In the genomic region with DNA sequence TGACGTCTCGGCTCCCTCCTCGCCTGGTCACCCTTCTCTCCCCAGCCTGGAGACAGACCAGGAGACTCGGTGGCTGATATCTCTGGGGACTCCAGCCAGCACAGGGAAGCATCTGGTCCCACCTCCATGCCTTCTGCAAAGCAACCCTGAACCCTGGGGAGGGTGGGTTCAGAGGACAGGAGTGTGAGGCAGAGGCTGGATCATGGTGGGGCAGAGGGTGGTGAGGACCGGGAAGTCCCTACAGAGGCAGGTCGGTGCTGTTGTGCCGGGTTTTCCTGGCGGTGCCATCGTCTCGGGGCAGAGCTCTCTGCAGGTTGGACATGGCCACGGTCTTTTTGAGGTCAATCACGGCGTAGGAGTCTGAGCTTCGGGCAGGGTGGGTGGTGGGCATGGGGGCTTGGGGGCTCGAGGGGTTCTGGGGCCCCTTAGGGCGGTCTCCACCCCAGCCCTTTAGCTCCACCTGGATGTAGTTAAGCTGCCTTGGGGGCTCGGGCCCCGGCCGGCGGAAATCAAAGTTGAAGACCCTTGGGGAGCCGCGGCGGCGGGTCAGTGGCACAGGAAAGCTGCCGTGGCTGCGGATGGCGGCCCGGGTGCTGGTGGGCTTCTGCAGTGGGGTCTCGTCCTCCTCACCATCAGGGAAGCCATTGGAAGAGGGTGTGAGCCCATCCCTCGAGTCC, we compare ENCODE assay signal across 1 cellular context.
TF ChIP-seq lines count a peak whose summit lies in the region.

No MANE protein-coding gene starts in this region.

TF ChIP-seq in IMR-90, 13 proteins besides CTCF, POLR2A, EP300 and RAD21:
- TF ChIP-seq NFE2L2 (IDR thresholded peaks at IDR 0.05; ENCODE audit: low read depth, low read length) = no peak
- TF ChIP-seq BHLHE40 (IDR thresholded peaks at IDR 0.05; ENCODE audit: low read depth, low read length) = no peak
- TF ChIP-seq CEBPB (IDR thresholded peaks at IDR 0.05; ENCODE audit: low read depth, low read length) = no peak
- TF ChIP-seq CHD1 (IDR thresholded peaks at IDR 0.05; ENCODE audit: low read depth, low read length) = no peak
- no peak for TF ChIP-seq RFX5 (IDR thresholded peaks at IDR 0.05; ENCODE audit: low read depth, low read length)
- no peak for TF ChIP-seq MXI1 (IDR thresholded peaks at IDR 0.05; ENCODE audit: borderline replicate concordance, low read depth, low read length)
- no peak for TF ChIP-seq RCOR1 (IDR thresholded peaks at IDR 0.05; ENCODE audit: insufficient replicate concordance, low read length)
- TF ChIP-seq, protein P1, sequence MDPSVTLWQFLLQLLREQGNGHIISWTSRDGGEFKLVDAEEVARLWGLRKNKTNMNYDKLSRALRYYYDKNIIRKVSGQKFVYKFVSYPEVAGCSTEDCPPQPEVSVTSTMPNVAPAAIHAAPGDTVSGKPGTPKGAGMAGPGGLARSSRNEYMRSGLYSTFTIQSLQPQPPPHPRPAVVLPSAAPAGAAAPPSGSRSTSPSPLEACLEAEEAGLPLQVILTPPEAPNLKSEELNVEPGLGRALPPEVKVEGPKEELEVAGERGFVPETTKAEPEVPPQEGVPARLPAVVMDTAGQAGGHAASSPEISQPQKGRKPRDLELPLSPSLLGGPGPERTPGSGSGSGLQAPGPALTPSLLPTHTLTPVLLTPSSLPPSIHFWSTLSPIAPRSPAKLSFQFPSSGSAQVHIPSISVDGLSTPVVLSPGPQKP (IDR thresholded peaks at IDR 0.05; ENCODE audit: borderline replicate concordance, low read depth, low read length) = no peak
- TF ChIP-seq MAFK (IDR thresholded peaks at IDR 0.05; ENCODE audit: low read depth, low read length) = no peak
- TF ChIP-seq FOS (IDR thresholded peaks at IDR 0.05; ENCODE audit: low read depth, low read length) = no peak
- TF ChIP-seq SMC3 (IDR thresholded peaks at IDR 0.05; ENCODE audit: low read depth, low read length) = no peak
- TF ChIP-seq, protein P2, sequence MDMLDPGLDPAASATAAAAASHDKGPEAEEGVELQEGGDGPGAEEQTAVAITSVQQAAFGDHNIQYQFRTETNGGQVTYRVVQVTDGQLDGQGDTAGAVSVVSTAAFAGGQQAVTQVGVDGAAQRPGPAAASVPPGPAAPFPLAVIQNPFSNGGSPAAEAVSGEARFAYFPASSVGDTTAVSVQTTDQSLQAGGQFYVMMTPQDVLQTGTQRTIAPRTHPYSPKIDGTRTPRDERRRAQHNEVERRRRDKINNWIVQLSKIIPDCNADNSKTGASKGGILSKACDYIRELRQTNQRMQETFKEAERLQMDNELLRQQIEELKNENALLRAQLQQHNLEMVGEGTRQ (IDR thresholded peaks at IDR 0.05; ENCODE audit: low read depth, low read length) = no peak
- TF ChIP-seq MAZ (IDR thresholded peaks at IDR 0.05; ENCODE audit: borderline replicate concordance, low read depth, low read length) = no peak
